In the genomic region with DNA sequence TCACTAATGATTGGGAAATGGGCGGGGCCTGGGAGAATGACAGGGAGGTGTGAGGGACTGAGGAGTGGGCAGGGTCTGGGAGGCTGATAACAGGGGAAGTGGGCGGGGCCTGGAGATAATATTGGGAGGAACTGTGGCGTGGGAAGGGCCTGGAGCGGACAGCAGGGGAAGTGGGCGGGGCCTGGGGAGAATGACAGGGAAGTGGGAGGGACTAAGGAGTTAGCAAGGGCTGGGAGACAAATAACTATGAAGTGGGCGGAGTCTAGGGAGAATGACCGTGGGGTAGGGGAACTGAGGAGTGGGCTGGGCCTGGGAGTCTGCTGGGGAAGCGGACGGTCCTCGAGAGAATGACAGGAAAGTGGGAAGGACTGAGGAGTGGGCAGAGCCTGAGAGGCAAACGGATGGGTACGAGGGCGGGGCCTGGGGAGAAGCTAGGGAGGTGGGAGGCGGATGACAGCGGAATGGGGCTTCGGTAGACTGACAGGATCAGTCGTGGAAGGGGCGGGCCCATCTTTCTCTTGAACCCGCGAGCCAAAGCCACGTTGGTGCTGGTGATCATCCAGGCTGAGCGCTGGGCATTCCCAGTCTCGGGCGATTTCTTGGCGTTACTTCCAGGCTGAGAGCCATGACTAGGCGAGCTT, we compare ENCODE assay signal across 8 cellular contexts. TPM values are rescaled to one million over a fixed set of nuclear protein-coding genes. Genes with fewer than 3 reads are reported as not detected.
DNase-seq lines count a peak whose midpoint lies in the region; ATAC-seq and TF ChIP-seq lines count a peak whose summit lies in the region.

No MANE protein-coding gene starts in this region.

- H3K9me2 ChIP-seq in SK-N-SH, result no peaks in the 10 kb centered on the region

- H3K4me3 ChIP-seq in BJ (ENCODE audit: low read depth, low read length) (peak overlapping the region; percentile 61), HUES48 (ENCODE audit: low read depth, low read length) (peak overlapping the region; percentile 58), SK-N-SH (ENCODE audit: low read depth in 2 of 2, low read length in 1 of 2) (peak overlapping the region; percentile 57 to 66), adipocyte (ENCODE audit: low read length) (peak overlapping the region; percentile 83), ovary (peak overlapping the region; percentile 48), transverse colon (peak overlapping the region; percentile 41 to 62 (median 61))

- TF ChIP-seq POLR2A in ovary (IDR thresholded peaks at IDR 0.05) (no peak), transverse colon (IDR thresholded peaks at IDR 0.05) (peak; percentile 17)

- ATAC-seq in Right ventricle myocardium superior (ENCODE audit: poor library complexity), result peak; percentile 93

- H3K9ac ChIP-seq in HUES48 (ENCODE audit: low read depth, low read length), result no peak overlapping the region
- H3K9ac ChIP-seq in SK-N-SH, result peak overlapping the region; percentile 59; the same call in 1 of the 2 replicates
- H3K9ac ChIP-seq in adipocyte (ENCODE audit: low read length), result peak overlapping the region; percentile 82

- peak overlapping the region; percentile 69 for H2AFZ ChIP-seq in SK-N-SH (ENCODE audit: low read depth)

- H4K20me1 ChIP-seq in SK-N-SH (ENCODE audit: insufficient read depth), result no peaks in the 10 kb centered on the region

- H3K79me2 ChIP-seq in SK-N-SH (ENCODE audit: insufficient read depth), result no peaks in the 10 kb centered on the region

- WGBS in SK-N-SH (ENCODE audit: low lambda C conversion rate), result 3% methylated on average over 20 of the region's 26 CpGs
- 2 to 3% (median 2%) methylated on average over 26 of the region's 26 CpGs for WGBS in ovary, 3 donors
- 0 to 3% methylated on average over 2 to 22 of the region's 26 CpGs for WGBS in transverse colon (ENCODE audit: low coverage in 1 of 2), 2 donors

- in situ Hi-C loops in transverse colon (cut with MboI; ENCODE audit: low pct_ligation_motif_present in 1 of 4, low pct_unique_long_range_greater_than_20kb in 1 of 4, low sequenced_read_pairs in 3 of 4), result loop anchor here (10.0 to 25.0 kb wide), 5 partner anchors 109 to 349 kb away; no protein-coding TSS in a partner anchor

- intact Hi-C loops in Right ventricle myocardium superior (cut with DNase I), result loop anchor here (5.0 kb wide), 1 partner anchor 116 kb away; no protein-coding TSS in a partner anchor
- intact Hi-C loops in ovary (cut with DNase I), result loop anchor here in 1 of 4 donors (10.0 kb wide), 1 partner anchor 349 kb away; no protein-coding TSS in a partner anchor
- intact Hi-C loops in transverse colon (cut with DNase I; ENCODE audit: low total_unique reads), result loop anchor here (10.0 kb wide), 1 partner anchor 349 kb away; no protein-coding TSS in a partner anchor

- no peaks in the 10 kb centered on the region for H3K36me3 ChIP-seq in BJ (ENCODE audit: control insufficient read depth, insufficient read depth, low read length)
- H3K36me3 ChIP-seq in HUES48 (ENCODE audit: control insufficient read depth, insufficient read depth, low read length), result no peaks in the 10 kb centered on the region
- no peaks in the 10 kb centered on the region for H3K36me3 ChIP-seq in SK-N-SH (replicated peaks in 1 of 2; ENCODE audit: control insufficient read depth in 1 of 2, insufficient read depth in 2 of 2, low read length in 1 of 2)
- no peaks in the 10 kb centered on the region for H3K36me3 ChIP-seq in adipocyte (ENCODE audit: control insufficient read depth, insufficient read depth, low read length, severe bottlenecking)
- no peaks in the 10 kb centered on the region for H3K36me3 ChIP-seq in ovary
- no peaks in the 10 kb centered on the region for H3K36me3 ChIP-seq in transverse colon

- POLR2A ChIA-PET in BJ (lab: Charles Lee), result interaction anchor here (0.6 kb wide), 1 partner anchor 152 kb away, joined by 6 read pairs; no protein-coding TSS in a partner anchor
- POLR2A ChIA-PET in SK-N-SH (lab: Yijun Ruan, JAX), result interaction anchor here (0.6 kb wide), 1 partner anchor 28 kb away, joined by 3 read pairs; no protein-coding TSS in a partner anchor

- TF ChIP-seq CTCF in BJ (IDR thresholded peaks at IDR 0.05; ENCODE audit: insufficient read depth, low read depth, low read length), result no peak
- no peak for TF ChIP-seq CTCF in SK-N-SH (IDR thresholded peaks at IDR 0.05)
- no peak for TF ChIP-seq CTCF in ovary (IDR thresholded peaks at IDR 0.05)
- TF ChIP-seq CTCF in transverse colon (IDR thresholded peaks at IDR 0.05), result no peak

- no peak for TF ChIP-seq RAD21 in SK-N-SH (IDR thresholded peaks at IDR 0.05; ENCODE audit: low read length)

- H3K27me3 ChIP-seq in BJ (ENCODE audit: control insufficient read depth, insufficient read depth, low read length) (no peaks in the 10 kb centered on the region), HUES48 (ENCODE audit: control insufficient read depth, insufficient read depth, low read length) (no peaks in the 10 kb centered on the region), SK-N-SH (ENCODE audit: insufficient read depth) (no peaks in the 10 kb centered on the region), adipocyte (replicated peaks; ENCODE audit: control insufficient read depth, insufficient read depth, low read length) (no peaks in the 10 kb centered on the region), ovary (no peaks in the 10 kb centered on the region), transverse colon (no peaks in the 10 kb centered on the region)

- peaks cover 7% of the 10 kb centered on the region for H3F3A ChIP-seq in SK-N-SH (replicated peaks; ENCODE audit: insufficient read depth)

- H3K4me1 ChIP-seq in HUES48 (ENCODE audit: control insufficient read depth, insufficient read depth, low read length) (no peaks in the 10 kb centered on the region), SK-N-SH (ENCODE audit: control insufficient read depth in 1 of 2, insufficient read depth in 2 of 2, low read depth in 1 of 2, low read length in 1 of 2) (peaks cover 6 to 8% of the 10 kb centered on the region in 2 experiments; a peak in 1 of 4 replicates), adipocyte (ENCODE audit: control insufficient read depth, insufficient read depth, low read length) (peaks cover 5% of the 10 kb centered on the region), ovary (ENCODE audit: insufficient read depth) (no peaks in the 10 kb centered on the region), transverse colon (peaks cover 0 to 10% (median 5%) of the 10 kb centered on the region in 4 donors)

- H3K27ac ChIP-seq in HUES48 (ENCODE audit: low read depth, low read length), result no peak overlapping the region
- peak overlapping the region in 1 of 2 experiments; percentile 41; a peak in 2 of 4 replicates for H3K27ac ChIP-seq in SK-N-SH (ENCODE audit: low read depth in 2 of 2, low read length in 1 of 2)
- no peak overlapping the region for H3K27ac ChIP-seq in ovary
- peak overlapping the region; percentile 68 to 81 (median 72) for H3K27ac ChIP-seq in transverse colon

- H3K4me2 ChIP-seq in SK-N-SH, result peak overlapping the region; percentile 94

- H3K9me3 ChIP-seq in HUES48 (ENCODE audit: control insufficient read depth, insufficient read depth, low read length), result no peaks in the 10 kb centered on the region
- H3K9me3 ChIP-seq in SK-N-SH, result no peaks in the 10 kb centered on the region
- no peaks in the 10 kb centered on the region for H3K9me3 ChIP-seq in adipocyte (ENCODE audit: control insufficient read depth, low read length)
- no peaks in the 10 kb centered on the region for H3K9me3 ChIP-seq in ovary
- no peaks in the 10 kb centered on the region for H3K9me3 ChIP-seq in transverse colon

- TF ChIP-seq EP300 in SK-N-SH (IDR thresholded peaks at IDR 0.05; ENCODE audit: borderline replicate concordance in 1 of 2, low read depth in 1 of 2, low read length in 1 of 2) (no peak), ovary (IDR thresholded peaks at IDR 0.05) (no peak), transverse colon (IDR thresholded peaks at IDR 0.05; ENCODE audit: low read depth) (no peak)

- peak; percentile 75 for DNase-seq in BJ (ENCODE audit: low read depth)
- DNase-seq in GM19238 (ENCODE audit: insufficient read length, low spot score), result peak; percentile 90
- DNase-seq in SK-N-SH, result peak; percentile 90
- peak; percentile 97 for DNase-seq in adipocyte (ENCODE audit: low read depth)
- peak; percentile 96 for DNase-seq in Right ventricle myocardium superior
- DNase-seq in ovary, result peak; percentile 66 to 79 (median 74)
- DNase-seq in transverse colon, result peak; percentile 95

- CTCF ChIA-PET in BJ (lab: Yijun Ruan, JAX), result interaction anchor here (0.6 to 2.5 kb wide), 22 partner anchors 8 to 353 kb away, joined by 3 to 22 read pairs (median 4); partner anchors contain the start of genes TNFSF9 and TUBB4A
- CTCF ChIA-PET in SK-N-SH (lab: Yijun Ruan, JAX), result interaction anchor here (0.7 to 2.9 kb wide), 22 partner anchors 10 to 477 kb away, joined by 3 to 20 read pairs (median 4); partner anchors contain the start of gene DENND1C

RNA-seq across cellular contexts. Expression of gene TUBB4A, which starts 14.0 kb away (rescaled TPM):
- polyA plus RNA-seq in BJ (2011; rRNA removed) (not detected in 2 replicates), SK-N-SH (2012; rRNA removed) (2.3 and 4.5 TPM in 2 replicates), ovary (10 to 100 TPM in 1 of 2 donors, under 1 TPM in 1; 0.92 to 47.1 TPM)
- polyA minus RNA-seq in BJ (2011; rRNA and poly(A)+ RNA removed), result not detected in 2 replicates
- polyA plus RNA-seq in SK-N-SH (2012; cell fraction: cytosol; rRNA removed), result 2.3 and 3.9 TPM in 2 replicates
- polyA plus RNA-seq in SK-N-SH (2012; cell fraction: nucleus; rRNA removed), result 2.4 and 3.2 TPM in 2 replicates
- total RNA-seq in Right ventricle myocardium superior (10.8 TPM), ovary (1 to 10 TPM in 3 of 7 donors, under 1 TPM in 2, not detected in 2; 0.88 to 6.4 (median 3.2) TPM), transverse colon (1 to 10 TPM in 2 of 4 donors, under 1 TPM in 1, not detected in 1; 0.60 to 1.3 (median 1.1) TPM)

RNA-seq across cellular contexts. Expression of gene TNFSF9, which starts 14.7 kb away (rescaled TPM):
- polyA plus RNA-seq in BJ (2011; rRNA removed), result 0.11 and 0.26 TPM in 2 replicates
- 0.19 TPM in 1 of 2 replicates, not detected in the other for polyA minus RNA-seq in BJ (2011; rRNA and poly(A)+ RNA removed)
- polyA plus RNA-seq in SK-N-SH (2012; rRNA removed), result 9.9 and 10.7 TPM in 2 replicates
- 7.1 and 7.4 TPM in 2 replicates for polyA plus RNA-seq in SK-N-SH (2012; cell fraction: cytosol; rRNA removed)
- 6.4 and 7.8 TPM in 2 replicates for polyA plus RNA-seq in SK-N-SH (2012; cell fraction: nucleus; rRNA removed)
- 0.51 TPM for total RNA-seq in Right ventricle myocardium superior
- total RNA-seq in ovary, result 1 to 10 TPM in 1 of 7 donors, under 1 TPM in 5, not detected in 1; 0.12 to 1.1 (median 0.44) TPM
- polyA plus RNA-seq in ovary, result under 1 TPM; 0.10 to 0.17 TPM
- 1 to 10 TPM in 1 of 4 donors, under 1 TPM in 1, not detected in 2; 0.95 to 2.7 TPM for total RNA-seq in transverse colon

RNA-seq across cellular contexts. Expression of gene DENND1C, which starts 34.6 kb away (rescaled TPM):
- polyA plus RNA-seq in BJ (2011; rRNA removed) (0.07 TPM in 1 of 2 replicates, not detected in the other), SK-N-SH (2012; rRNA removed) (0.05 and 0.11 TPM in 2 replicates), ovary (1 to 10 TPM in 1 of 2 donors, under 1 TPM in 1; 0.63 to 1.2 TPM)
- polyA minus RNA-seq in BJ (2011; rRNA and poly(A)+ RNA removed), result not detected in 2 replicates
- polyA plus RNA-seq in SK-N-SH (2012; cell fraction: cytosol; rRNA removed), result 0.03 and 0.04 TPM in 2 replicates
- polyA plus RNA-seq in SK-N-SH (2012; cell fraction: nucleus; rRNA removed), result 0.08 and 0.12 TPM in 2 replicates
- total RNA-seq in Right ventricle myocardium superior (0.35 TPM), ovary (1 to 10 TPM in 3 of 7 donors, under 1 TPM in 4; 0.72 to 2.3 (median 1.00) TPM), transverse colon (1 to 10 TPM in 3 of 4 donors, under 1 TPM in 1; 0.40 to 7.5 (median 5.0) TPM)

RNA-seq across cellular contexts. Expression of gene CRB3, which starts 52.1 kb away (rescaled TPM):
- polyA plus RNA-seq in BJ (2011; rRNA removed) (not detected in 2 replicates), SK-N-SH (2012; rRNA removed) (not detected in 2 replicates), ovary (under 1 TPM in 1 of 2 donors, not detected in 1; 0.33 TPM)
- polyA minus RNA-seq in BJ (2011; rRNA and poly(A)+ RNA removed), result not detected in 2 replicates
- polyA plus RNA-seq in SK-N-SH (2012; cell fraction: cytosol; rRNA removed), result 0.01 TPM in 1 of 2 replicates, not detected in the other
- 0.06 TPM in 1 of 2 replicates, not detected in the other for polyA plus RNA-seq in SK-N-SH (2012; cell fraction: nucleus; rRNA removed)
- total RNA-seq in Right ventricle myocardium superior (not detected), ovary (10 to 100 TPM in 1 of 7 donors, 1 to 10 TPM in 3, under 1 TPM in 2, not detected in 1; 0.52 to 30.1 (median 2.0) TPM), transverse colon (100 to 1,000 TPM in 3 of 4 donors, 10 to 100 TPM in 1; 57.9 to 391 (median 229) TPM)

RNA-seq across cellular contexts. Expression of gene SLC25A23, which starts 56.5 kb away (rescaled TPM):
- polyA plus RNA-seq in BJ (2011; rRNA removed) (6.3 and 7.4 TPM in 2 replicates), SK-N-SH (2012; rRNA removed) (9.4 and 10.9 TPM in 2 replicates), ovary (10 to 100 TPM; 30.0 to 74.0 TPM)
- 7.6 and 16.6 TPM in 2 replicates for polyA minus RNA-seq in BJ (2011; rRNA and poly(A)+ RNA removed)
- 6.3 and 9.1 TPM in 2 replicates for polyA plus RNA-seq in SK-N-SH (2012; cell fraction: cytosol; rRNA removed)
- 27.1 and 28.0 TPM in 2 replicates for polyA plus RNA-seq in SK-N-SH (2012; cell fraction: nucleus; rRNA removed)
- total RNA-seq in Right ventricle myocardium superior (87.0 TPM), ovary (10 to 100 TPM; 26.7 to 71.3 (median 43.8) TPM), transverse colon (100 to 1,000 TPM in 3 of 4 donors, 10 to 100 TPM in 1; 77.2 to 216 (median 171) TPM)

Comparison
In these comparisons a context has a peak if more than half of its experiments do, and no peak if none do; other contexts are left out.
1. H3K27ac ChIP-seq: peak in transverse colon (4 of 4); none in HUES48 (single experiment) and ovary (0 of 2).
2. Peak in every context shown above with its lines, with median percentiles within 50 percentile points of each other: DNase-seq and H3K4me3 ChIP-seq.